8 cellular contexts compared by ENCODE assay signal in the genomic region with DNA sequence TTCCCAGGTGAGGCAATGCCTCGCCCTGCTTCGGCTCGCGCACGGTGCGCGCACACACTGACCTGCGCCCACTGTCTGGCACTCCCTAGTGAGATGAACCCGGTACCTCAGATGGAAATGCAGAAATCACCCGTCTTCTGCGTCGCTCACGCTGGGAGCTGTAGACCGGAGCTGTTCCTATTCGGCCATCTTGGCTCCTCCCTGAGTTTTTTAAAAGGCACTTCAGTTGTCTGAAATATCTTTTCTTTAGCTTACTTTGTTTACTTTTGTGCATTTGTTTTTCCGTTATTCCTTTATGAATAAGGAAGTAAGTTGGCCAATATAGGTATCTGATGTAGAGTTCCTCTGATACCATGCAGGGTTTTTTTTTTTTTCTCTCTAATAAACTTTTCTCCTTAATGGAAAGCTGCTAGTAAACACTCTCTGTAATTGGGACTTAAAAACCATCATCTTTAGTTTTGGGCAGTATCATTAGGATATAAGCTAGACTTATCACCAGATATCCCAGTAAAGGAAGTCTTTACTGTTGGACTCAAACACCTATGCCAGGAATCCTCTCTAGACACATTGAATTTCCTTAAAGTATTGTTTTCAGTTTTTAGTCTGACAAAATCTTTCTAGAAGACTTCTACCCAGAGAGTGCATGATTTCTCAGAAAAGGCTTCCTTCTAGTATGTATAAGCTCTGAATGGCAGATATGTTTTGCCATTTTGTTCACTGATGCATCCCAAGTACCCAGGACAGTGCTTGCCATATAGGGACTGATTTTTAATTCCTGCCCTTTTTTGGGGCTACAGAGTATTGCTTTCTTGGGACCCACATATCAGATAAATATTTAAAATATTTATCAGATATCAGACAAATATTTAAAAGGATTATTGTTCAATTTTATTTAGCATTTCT. TPM values are rescaled to one million over a fixed set of nuclear protein-coding genes. Genes with fewer than 3 reads are reported as not detected.
DNase-seq lines count a peak whose midpoint lies in the region; ATAC-seq and TF ChIP-seq lines count a peak whose summit lies in the region.

No MANE protein-coding gene starts in this region.

- CTCF ChIA-PET in CD8-positive, alpha-beta T cell (lab: Charles Lee), result no interaction called here
- CTCF ChIA-PET in naive thymus-derived CD4-positive, alpha-beta T cell (lab: Charles Lee), result no interaction called here

- DNase-seq in CD8-positive, alpha-beta T cell, result peak in 1 of 7 experiments; percentile 39
- DNase-seq in NAMALWA (ENCODE audit: low spot score) (peak; percentile 40), choroid plexus epithelial cell (ENCODE audit: low read depth) (no peak), dermis blood vessel endothelial cell (no peak), DMS 273 treated with DMSO at 0.1 percent for 48 hours (lab: John Stamatoyannopoulos, UW) (no peak), NCI-H2107 (lab: John Stamatoyannopoulos, UW) (no peak)
- peak in 2 of 9 donors; percentile 19 to 22 for DNase-seq in naive thymus-derived CD4-positive, alpha-beta T cell

- peaks cover 15% of the 10 kb centered on the region for H3K4me1 Mint-ChIP-seq in CD8-positive, alpha-beta T cell (ENCODE audit: low read depth)
- peaks cover 1 to 24% (median 11%) of the 10 kb centered on the region in 7 donors for H3K4me1 Mint-ChIP-seq in naive thymus-derived CD4-positive, alpha-beta T cell

- peaks cover under 1% of the 10 kb centered on the region for H3K36me3 ChIP-seq in CD8-positive, alpha-beta T cell (ENCODE audit: insufficient read depth, low read length)
- no peaks in the 10 kb centered on the region for H3K36me3 ChIP-seq in naive thymus-derived CD4-positive, alpha-beta T cell (ENCODE audit: control insufficient read depth in 2 of 3, insufficient read depth in 3 of 3, low read length in 3 of 3)

- TF ChIP-seq CTCF in CD8-positive, alpha-beta T cell (IDR thresholded peaks at IDR 0.05), result no peak
- TF ChIP-seq CTCF in choroid plexus epithelial cell (conservative IDR thresholded peaks at IDR 0.05; ENCODE audit: low read depth, low read length), result no peak

- H3K4me1 ChIP-seq in CD8-positive, alpha-beta T cell (ENCODE audit: insufficient read depth, low read length), result peaks cover 6% of the 10 kb centered on the region
- peaks cover 0 to 6% of the 10 kb centered on the region in 2 donors for H3K4me1 ChIP-seq in naive thymus-derived CD4-positive, alpha-beta T cell (ENCODE audit: control insufficient read depth in 2 of 2, insufficient read depth in 2 of 2, low read length in 2 of 2)

- intact Hi-C loops in CD8-positive, alpha-beta T cell (cut with DNase I, micrococcal nuclease), result no loop called here
- intact Hi-C loops in naive thymus-derived CD4-positive, alpha-beta T cell (cut with micrococcal nuclease), result no loop called here

- H3K27me3 ChIP-seq in CD8-positive, alpha-beta T cell (ENCODE audit: insufficient read depth, low read length), result no peaks in the 10 kb centered on the region
- H3K27me3 ChIP-seq in naive thymus-derived CD4-positive, alpha-beta T cell (ENCODE audit: control insufficient read depth in 2 of 2, insufficient read depth in 2 of 2, low read length in 2 of 2), result no peaks in the 10 kb centered on the region

- H3K36me3 Mint-ChIP-seq in CD8-positive, alpha-beta T cell, result peaks cover 15% of the 10 kb centered on the region
- peaks cover under 1 to 8% (median 2%) of the 10 kb centered on the region in 5 donors for H3K36me3 Mint-ChIP-seq in naive thymus-derived CD4-positive, alpha-beta T cell

- no peaks in the 10 kb centered on the region for H3K9me3 Mint-ChIP-seq in CD8-positive, alpha-beta T cell
- no peaks in the 10 kb centered on the region for H3K9me3 Mint-ChIP-seq in naive thymus-derived CD4-positive, alpha-beta T cell

- H3K9me3 ChIP-seq in CD8-positive, alpha-beta T cell (ENCODE audit: low read length), result no peaks in the 10 kb centered on the region
- H3K9me3 ChIP-seq in naive thymus-derived CD4-positive, alpha-beta T cell (ENCODE audit: control insufficient read depth in 2 of 3, low read length in 3 of 3), result no peaks in the 10 kb centered on the region

- H3K4me3 ChIP-seq in CD8-positive, alpha-beta T cell (ENCODE audit: low read depth, low read length), result no peak overlapping the region
- H3K4me3 ChIP-seq in choroid plexus epithelial cell (ENCODE audit: low read depth, low read length), result peak overlapping the region; percentile 22
- H3K4me3 ChIP-seq in naive thymus-derived CD4-positive, alpha-beta T cell (ENCODE audit: low read length), result peak overlapping the region; percentile 40

- H3K27ac ChIP-seq in CD8-positive, alpha-beta T cell (ENCODE audit: low read depth, low read length), result peak overlapping the region; percentile 2
- peak overlapping the region; percentile 70 for H3K27ac ChIP-seq in naive thymus-derived CD4-positive, alpha-beta T cell (ENCODE audit: low read depth, low read length)

- peak overlapping the region; percentile 87 for H3K4me3 Mint-ChIP-seq in CD8-positive, alpha-beta T cell
- peak overlapping the region; percentile 82 to 91 (median 88) for H3K4me3 Mint-ChIP-seq in naive thymus-derived CD4-positive, alpha-beta T cell

- no peaks in the 10 kb centered on the region for H3K27me3 Mint-ChIP-seq in CD8-positive, alpha-beta T cell (ENCODE audit: low read depth)
- H3K27me3 Mint-ChIP-seq in naive thymus-derived CD4-positive, alpha-beta T cell, result no peaks in the 10 kb centered on the region

- ATAC-seq in CD8-positive, alpha-beta T cell, result peak; percentile 71
- peak; percentile 27 for ATAC-seq in naive thymus-derived CD4-positive, alpha-beta T cell
- no peak for ATAC-seq in GM21825 (IDR thresholded peaks at IDR 0.05; ENCODE audit: unreplicated experiment)

- POLR2A ChIA-PET in CD8-positive, alpha-beta T cell (lab: Charles Lee), result interaction anchor here (0.5 to 1.8 kb wide), 5 partner anchors 11 to 349 kb away, joined by 3 to 9 read pairs (median 3); a partner anchor contains a TSS
- POLR2A ChIA-PET in naive thymus-derived CD4-positive, alpha-beta T cell (lab: Charles Lee), result interaction anchor here (0.8 to 2.4 kb wide), 2 partner anchors 17 to 86 kb away, joined by 4 to 13 read pairs; a partner anchor contains a TSS

- H3K27ac Mint-ChIP-seq in CD8-positive, alpha-beta T cell, result peak overlapping the region; percentile 93
- H3K27ac Mint-ChIP-seq in naive thymus-derived CD4-positive, alpha-beta T cell, result peak overlapping the region; percentile 79 to 95 (median 92)

RNA-seq across cellular contexts. Expression of a gene that starts 35.8 kb away (rescaled TPM):
- 1 to 10 TPM; 4.6 to 6.2 TPM for total RNA-seq in CD8-positive, alpha-beta T cell
- total RNA-seq in naive thymus-derived CD4-positive, alpha-beta T cell, result 10 to 100 TPM in 1 of 5 experiments, 1 to 10 TPM in 1, under 1 TPM in 3; 0.14 to 28.2 (median 0.32) TPM
- polyA plus RNA-seq in naive thymus-derived CD4-positive, alpha-beta T cell, result not detected
- total RNA-seq in dermis blood vessel endothelial cell, result 145 and 268 TPM in 2 replicates
